Comparison of ENCODE assay signal across 8 cellular contexts in genomic region chr2:98468621-98469236, GRCh38. TPM values are rescaled to one million over a fixed set of nuclear protein-coding genes. Genes with fewer than 3 reads are reported as not detected.
DNase-seq lines count a peak whose midpoint lies in the region; ATAC-seq and TF ChIP-seq lines count a peak whose summit lies in the region.

No MANE protein-coding gene starts in this region.

- no peak overlapping the region for H4K8ac ChIP-seq in mesenchymal stem cell (ENCODE audit: low read length)

- no peaks in the 10 kb centered on the region for H3K27me3 ChIP-seq in mesenchymal stem cell (ENCODE audit: control insufficient read depth in 1 of 2, insufficient read depth in 1 of 2, low read length in 2 of 2)

- peaks cover 82 to 89% of the 10 kb centered on the region in 2 donors for H3K4me1 Mint-ChIP-seq in effector memory CD8-positive, alpha-beta T cell (ENCODE audit: low read depth in 2 of 2)

- peaks cover 35% of the 10 kb centered on the region for H3K36me3 Mint-ChIP-seq in effector memory CD8-positive, alpha-beta T cell (ENCODE audit: insufficient read depth)

- TF ChIP-seq CTCF in NB4 (IDR thresholded peaks at IDR 0.05; ENCODE audit: low read depth, low read length) (no peak), GM10266 (IDR thresholded peaks at IDR 0.05; ENCODE audit: control insufficient read depth, insufficient read depth, low read depth, missing control alignments) (no peak)

- H2BK15ac ChIP-seq in mesenchymal stem cell (ENCODE audit: low read depth, poor library complexity, severe bottlenecking), result no peak overlapping the region

- WGBS in mesenchymal stem cell, result 93% methylated on average over 5 of the region's 5 CpGs

- H2BK120ac ChIP-seq in mesenchymal stem cell (ENCODE audit: low read depth, low read length), result no peak overlapping the region

- peaks cover 0 to 9% of the 10 kb centered on the region in 2 experiments for H3K36me3 ChIP-seq in mesenchymal stem cell (ENCODE audit: control insufficient read depth in 1 of 2, insufficient read depth in 2 of 2, low read depth in 1 of 2, low read length in 2 of 2)

- peak overlapping the region; percentile 91 to 96 for H3K27ac Mint-ChIP-seq in effector memory CD8-positive, alpha-beta T cell

- H3K27ac ChIP-seq in mesenchymal stem cell (ENCODE audit: low read length, poor library complexity, severe bottlenecking), result no peak overlapping the region

- H3K23ac ChIP-seq in mesenchymal stem cell (ENCODE audit: low read length in 2 of 2), result no peak overlapping the region

- H3K4me1 ChIP-seq in mesenchymal stem cell (ENCODE audit: control insufficient read depth, insufficient read depth, low read depth, low read length), result peaks cover 13% of the 10 kb centered on the region

- H2AFZ ChIP-seq in mesenchymal stem cell (ENCODE audit: low read depth, low read length), result no peak overlapping the region

- no peak overlapping the region for H3K4me2 ChIP-seq in mesenchymal stem cell (ENCODE audit: low read length, poor library complexity, severe bottlenecking)

- H3K9ac ChIP-seq in mesenchymal stem cell (ENCODE audit: low read length), result no peak overlapping the region

- no peak overlapping the region for H2BK12ac ChIP-seq in mesenchymal stem cell (ENCODE audit: low read length in 2 of 2)

- H3K4me3 Mint-ChIP-seq in effector memory CD8-positive, alpha-beta T cell, result peak overlapping the region; percentile 63 to 83

- no peak overlapping the region for H3K18ac ChIP-seq in mesenchymal stem cell (ENCODE audit: low read depth in 1 of 2, low read length in 2 of 2)

- no peak overlapping the region for H4K91ac ChIP-seq in mesenchymal stem cell (ENCODE audit: low read length)

- H3K4ac ChIP-seq in mesenchymal stem cell (ENCODE audit: low read depth in 1 of 2, low read length in 2 of 2), result no peak overlapping the region

- H3K9me3 Mint-ChIP-seq in effector memory CD8-positive, alpha-beta T cell, result no peaks in the 10 kb centered on the region

- H2BK5ac ChIP-seq in mesenchymal stem cell (ENCODE audit: low read depth, low read length, poor library complexity, severe bottlenecking), result no peak overlapping the region

- no peak overlapping the region for H2AK5ac ChIP-seq in mesenchymal stem cell (ENCODE audit: low read length, severe bottlenecking)

- DNase-seq in EL (peak; percentile 28), NB4 (ENCODE audit: low read depth) (peak; percentile 71), COR-L47 (lab: John Stamatoyannopoulos, UW) (no peak), mesenchymal stem cell (no peak), NOMO-1 treated with dmso at 0.1 percent for 144 hours (lab: John Stamatoyannopoulos, UW; ENCODE audit: unreplicated experiment) (no peak), GM10266 (ENCODE audit: extremely low spot score) (no peak)
- no peak for DNase-seq in effector memory CD8-positive, alpha-beta T cell

- peaks cover 49% of the 10 kb centered on the region for H3K79me1 ChIP-seq in mesenchymal stem cell (replicated peaks; ENCODE audit: low read length, poor library complexity, severe bottlenecking)

- no peaks in the 10 kb centered on the region for H3K27me3 Mint-ChIP-seq in effector memory CD8-positive, alpha-beta T cell

- H3K14ac ChIP-seq in mesenchymal stem cell (ENCODE audit: low read length in 2 of 2), result no peak overlapping the region

- TF ChIP-seq POLR2A in NB4 (IDR thresholded peaks at IDR 0.05; ENCODE audit: extremely low read depth, insufficient read length), result no peak

- H3K4me3 ChIP-seq in NB4 (ENCODE audit: low read depth, low read length) (no peak overlapping the region), mesenchymal stem cell (ENCODE audit: insufficient read depth in 1 of 2, low read depth in 1 of 2, low read length in 2 of 2) (no peak overlapping the region)

- no peaks in the 10 kb centered on the region for H3K9me3 ChIP-seq in mesenchymal stem cell (ENCODE audit: control insufficient read depth, low read length)

- peak; percentile 38 for ATAC-seq in GM21717 (IDR thresholded peaks at IDR 0.05; ENCODE audit: unreplicated experiment)
- no peak for ATAC-seq in effector memory CD8-positive, alpha-beta T cell (replicated peaks)

RNA-seq across cellular contexts. Expression of gene INPP4A, which starts 24.1 kb away (rescaled TPM):
- 8.0 TPM for polyA plus RNA-seq in mesenchymal stem cell (2013, experiment 1 of 2)
- 7.8 TPM for polyA plus RNA-seq in mesenchymal stem cell (2013, experiment 2 of 2)

Comparison
In these comparisons a context has a peak if more than half of its experiments do, and no peak if none do; other contexts are left out.
1. DNase-seq: peak in EL (single experiment) and NB4 (single experiment); none in effector memory CD8-positive, alpha-beta T cell (0 of 3), COR-L47 (single experiment), mesenchymal stem cell (single experiment), NOMO-1 treated with dmso at 0.1 percent for 144 hours (single experiment) and GM10266 (single experiment).